ENCODE assay signal across 26 cellular contexts in the genomic region with DNA sequence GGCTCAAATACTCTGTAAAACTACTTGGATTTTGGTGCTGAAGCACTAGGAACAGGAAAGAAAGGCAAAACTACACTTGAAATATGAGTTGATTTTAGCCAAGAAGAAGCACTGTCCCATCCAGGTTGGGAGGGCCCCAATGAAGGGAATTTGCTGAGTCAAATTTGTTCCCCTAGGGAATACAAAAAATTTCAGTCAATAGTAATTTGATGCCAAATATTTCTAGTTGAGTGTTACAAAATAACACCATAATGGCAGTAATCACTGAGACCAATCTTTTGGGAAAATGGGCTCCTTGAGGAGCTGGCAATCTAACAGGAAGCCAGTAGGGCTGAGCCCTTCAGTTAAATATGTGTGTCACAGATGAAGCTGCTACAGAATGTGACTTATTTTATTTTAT.
"Had no signal": no experiment of that assay in that cellular context is flagged by ENCODE, and none has a peak within 500 bp of the region (broad histone marks: within the 10 kb centered on the region; RNA-seq: fewer than 3 reads in every experiment).

No MANE protein-coding gene starts in this region.

- H3K27me3 ChIP-seq: colonic mucosa, esophagus muscularis mucosa, ovary, spleen, tibial nerve, upper lobe of right lung, uterus had no signal

- ATAC-seq: left colon; left ventricle myocardium superior; lower lobe of right lung; natural killer cell; psoas muscle; right cardiac atrium; stimulated activated memory B cell treated with anti-CD40 and anti-IgM and Interleukin-4, amounts not matched to agents 10 μg/mL and 1 μg/mL and 100 μg/mL, for 72 hours; stimulated activated naive CD8-positive, alpha-beta T cell treated with anti-CD3 and anti-CD28 coated beads, Interleukin-15, Interleukin-2, amounts not matched to agents 100 U/mL and 50 U/mL, for 24 hours; upper lobe of right lung had no signal

- H3K9me3 ChIP-seq: colonic mucosa, esophagus muscularis mucosa, lower lobe of right lung, ovary, psoas muscle, spleen, thoracic aorta, tibial nerve, upper lobe of right lung, uterus had no signal

- H3K4me3 ChIP-seq: colonic mucosa, esophagus muscularis mucosa, lower lobe of right lung, ovary, psoas muscle, skin epidermis, spleen, thoracic aorta, tibial nerve, upper lobe of right lung, uterus had no signal

- H3K4me1 ChIP-seq: colonic mucosa, esophagus muscularis mucosa, lower lobe of right lung, psoas muscle, spleen, tibial nerve, upper lobe of right lung, uterus had no signal

- H3K27ac ChIP-seq: colonic mucosa, esophagus muscularis mucosa, lower lobe of right lung, ovary, psoas muscle, skin epidermis, spleen, thoracic aorta, tibial nerve, upper lobe of right lung, uterus had no signal

- H3K36me3 ChIP-seq: colonic mucosa, esophagus muscularis mucosa, lower lobe of right lung, ovary, spleen, thoracic aorta, tibial nerve, upper lobe of right lung, uterus had no signal

- DNase-seq: colonic mucosa; dermis blood vessel endothelial cell; effector memory CD4-positive, alpha-beta T cell; hypothalamus; immature natural killer cell; islet precursor cell; kidney glomerular epithelial cell; left colon; left ventricle myocardium superior; lower lobe of right lung; natural killer cell; occipital lobe; ovary; posterior cingulate gyrus; psoas muscle; right cardiac atrium; spleen; stimulated activated CD4-positive, alpha-beta T cell treated with anti-CD3 and anti-CD28 coated beads, Interleukin-4, amount 100 ng/mL, for 4 hours; stimulated activated naive CD8-positive, alpha-beta T cell treated with anti-CD3 and anti-CD28 coated beads, Interleukin-15, Interleukin-2, amounts not matched to agents 100 U/mL and 50 U/mL, for 24 hours; upper lobe of right lung; uterus had no signal
